18 cellular contexts compared by ENCODE assay signal in genomic region chr1:20390589-20391331, GRCh38.
"Had no signal": no experiment of that assay in that cellular context is flagged by ENCODE, and none has a peak within 500 bp of the region (broad histone marks: within the 10 kb centered on the region; RNA-seq: fewer than 3 reads in every experiment).

No MANE protein-coding gene starts in this region.

- H3K4me3 ChIP-seq: gastroesophageal sphincter, heart right ventricle, spleen had no signal

- H3K27ac Mint-ChIP-seq: activated CD4-positive, alpha-beta T cell treated with anti-CD3 and anti-CD28 coated beads, Interleukin-2, amount 10 ng/mL, durations not matched to agents 7 days and 5 days; activated naive CD4-positive, alpha-beta T cell treated with anti-CD3 and anti-CD28 coated beads for 36 hours; activated naive CD8-positive, alpha-beta T cell treated with anti-CD3 and anti-CD28 coated beads, Interleukin-2, amount 50 U/mL, for 24 hours; effector memory CD8-positive, alpha-beta T cell; immature natural killer cell; nephron had no signal

- H3K27ac ChIP-seq: gastroesophageal sphincter, heart right ventricle, parathyroid adenoma, spleen had no signal

- H3K4me3 Mint-ChIP-seq: activated CD4-positive, alpha-beta T cell treated with anti-CD3 and anti-CD28 coated beads, Interleukin-2, amount 10 ng/mL, durations not matched to agents 7 days and 5 days; activated naive CD4-positive, alpha-beta T cell treated with anti-CD3 and anti-CD28 coated beads for 36 hours; activated naive CD8-positive, alpha-beta T cell treated with anti-CD3 and anti-CD28 coated beads, Interleukin-2, amount 50 U/mL, for 24 hours; activated T-cell treated with anti-CD3 and anti-CD28 coated beads, Interleukin-2, amount 50 U/mL, for 4 hours; effector memory CD8-positive, alpha-beta T cell; immature natural killer cell; nephron had no signal

- H3K36me3 Mint-ChIP-seq: immature natural killer cell had no signal

- H3K9ac ChIP-seq: parathyroid adenoma had no signal

- ATAC-seq: activated CD4-positive, CD25-positive, alpha-beta regulatory T cell treated with anti-CD3 and anti-CD28 coated beads, Interleukin-2, amount 50 U/mL, for 24 hours; activated naive CD8-positive, alpha-beta T cell treated with anti-CD3 and anti-CD28 coated beads, Interleukin-2, amount 50 U/mL, for 24 hours; activated T-cell treated with anti-CD3 and anti-CD28 coated beads, Interleukin-2, amount 50 U/mL, for 4 hours; effector memory CD8-positive, alpha-beta T cell; gastroesophageal sphincter; heart right ventricle had no signal

- H2AFZ ChIP-seq: parathyroid adenoma had no signal

- H3K4me1 ChIP-seq: gastroesophageal sphincter, heart right ventricle, parathyroid adenoma, spleen had no signal

- DNase-seq: activated CD4-positive, alpha-beta T cell treated with anti-CD3 and anti-CD28 coated beads, Interleukin-2, amount 10 ng/mL, durations not matched to agents 7 days and 5 days; activated CD8-positive, alpha-beta memory T cell treated with anti-CD3 and anti-CD28 coated beads, Interleukin-2, amount 50 U/mL, for 4 hours; activated naive CD4-positive, alpha-beta T cell treated with anti-CD3 and anti-CD28 coated beads for 36 hours; activated naive CD8-positive, alpha-beta T cell treated with anti-CD3 and anti-CD28 coated beads, Interleukin-2, amount 50 U/mL, for 24 hours; activated T-cell treated with anti-CD3 and anti-CD28 coated beads, Interleukin-2, amount 50 U/mL, for 4 hours; aorta; effector memory CD8-positive, alpha-beta T cell; heart right ventricle; immature natural killer cell; spleen; stimulated activated CD8-positive, alpha-beta memory T cell treated with anti-CD3 and anti-CD28 coated beads, Interleukin-4, amount 100 ng/mL, for 48 hours; stimulated activated naive CD4-positive, alpha-beta T cell; T-helper 1 cell; T-helper 9 cell had no signal

- H3K4me1 Mint-ChIP-seq: activated CD4-positive, alpha-beta T cell treated with anti-CD3 and anti-CD28 coated beads, Interleukin-2, amount 10 ng/mL, durations not matched to agents 7 days and 5 days; activated naive CD8-positive, alpha-beta T cell treated with anti-CD3 and anti-CD28 coated beads, Interleukin-2, amount 50 U/mL, for 24 hours; immature natural killer cell; nephron had no signal

- H3K36me3 ChIP-seq: gastroesophageal sphincter, heart right ventricle, spleen had no signal
